In genomic region chr5:133996683-133997252, GRCh38 we compare ENCODE assay signal across 10 cellular contexts. TPM values are rescaled to one million over a fixed set of nuclear protein-coding genes. Genes with fewer than 3 reads are reported as not detected.
DNase-seq lines count a peak whose midpoint lies in the region; ATAC-seq and TF ChIP-seq lines count a peak whose summit lies in the region.
"Had no signal": no experiment of that assay in that cellular context is flagged by ENCODE, and none has a peak within 500 bp of the region (broad histone marks: within the 10 kb centered on the region; RNA-seq: fewer than 3 reads in every experiment).

No MANE protein-coding gene starts in this region.

- ATAC-seq in HG03565 (IDR thresholded peaks at IDR 0.05; ENCODE audit: unreplicated experiment): no peak
- no peak for ATAC-seq in HG03025 (IDR thresholded peaks at IDR 0.05; ENCODE audit: low FRiP score, unreplicated experiment)
- no peak for ATAC-seq in HG03159 (IDR thresholded peaks at IDR 0.05; ENCODE audit: unreplicated experiment)

- in situ Hi-C loops in astrocyte of the spinal cord (cut with HindIII; ENCODE audit: low sequenced_read_pairs): no loop called here

- DNase-seq in D341Med (ENCODE audit: low spot score): peak; percentile 57
- no peak for DNase-seq in HFF-Myc (ENCODE audit: extremely low read depth, low read depth)
- DNase-seq in astrocyte of the spinal cord (ENCODE audit: low read depth, low spot score): no peak
- peak; percentile 47 for DNase-seq in mesenteric fat pad (ENCODE audit: low spot score)
- no peak for DNase-seq in COLO668 (lab: John Stamatoyannopoulos, UW; ENCODE audit: unreplicated experiment)
- DNase-seq: activated naive CD4-positive, alpha-beta T cell treated with Interleukin-2 at 50 U/mL for 16 hours; SHP77 treated with DMSO at 0.1 percent for 48 hours had no signal

- no peak overlapping the region for H3K4me3 ChIP-seq in HFF-Myc (replicated peaks; ENCODE audit: low read depth, low read length)
- no peak overlapping the region for H3K4me3 ChIP-seq in astrocyte of the spinal cord (ENCODE audit: low read depth, low read length)

- TF ChIP-seq CTCF in HFF-Myc (IDR thresholded peaks at IDR 0.05; ENCODE audit: low read depth, low read length, missing control alignments) (peak; percentile 67), astrocyte of the spinal cord (IDR thresholded peaks at IDR 0.05; ENCODE audit: low read depth, low read length) (peak; percentile 69)

RNA-seq across cellular contexts. Expression of gene VDAC1, which starts 8.0 kb away (rescaled TPM):
- total RNA-seq in mesenteric fat pad: 165 TPM

RNA-seq across cellular contexts. Expression of gene C5orf15, which starts 28.3 kb away (rescaled TPM):
- 29.7 TPM for total RNA-seq in mesenteric fat pad

Comparison
In these comparisons a context has a peak if more than half of its experiments do, and no peak if none do; other contexts are left out.
1. DNase-seq: peak in D341Med (single experiment) and mesenteric fat pad (single experiment); none in HFF-Myc (single experiment), astrocyte of the spinal cord (single experiment) and COLO668 (single experiment).